Comparison of ENCODE assay signal across 1 cellular context in the genomic region with DNA sequence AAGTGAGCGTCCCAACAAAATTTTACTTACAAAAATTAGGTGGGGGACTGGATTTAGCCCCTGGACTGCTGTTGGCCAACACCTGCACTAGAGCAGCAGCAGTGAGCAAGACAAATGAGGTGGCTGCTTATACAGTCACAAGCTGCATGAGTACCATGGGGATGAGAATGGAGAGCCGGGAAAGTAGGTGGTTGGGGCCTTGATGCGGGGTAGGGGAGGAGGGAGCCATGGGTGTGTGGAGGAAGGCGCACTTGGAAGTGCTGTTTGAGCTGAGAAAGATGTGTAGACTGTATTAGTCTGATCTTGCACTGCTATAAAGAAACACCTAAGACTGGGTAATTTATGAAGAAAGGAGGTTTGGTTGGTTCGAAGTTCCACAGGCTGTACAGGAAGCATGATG. TPM values are rescaled to one million over a fixed set of nuclear protein-coding genes. Genes with fewer than 3 reads are reported as not detected.
"Had no signal": no experiment of that assay in that cellular context is flagged by ENCODE, and none has a peak within 500 bp of the region (broad histone marks: within the 10 kb centered on the region; RNA-seq: fewer than 3 reads in every experiment).

No MANE protein-coding gene starts in this region.

RNA-seq across cellular contexts. Expression of a gene that starts 31.0 kb away (rescaled TPM):
- total RNA-seq: ascending aorta had no signal
